16 cellular contexts compared by ENCODE assay signal in genomic region chr14:67666733-67667132, GRCh38. TPM values are rescaled to one million over a fixed set of nuclear protein-coding genes. Genes with fewer than 3 reads are reported as not detected.
DNase-seq lines count a peak whose midpoint lies in the region; ATAC-seq, FAIRE-seq and TF ChIP-seq lines count a peak whose summit lies in the region.
"Had no signal": no experiment of that assay in that cellular context is flagged by ENCODE, and none has a peak within 500 bp of the region (broad histone marks: within the 10 kb centered on the region; RNA-seq: fewer than 3 reads in every experiment).

No MANE protein-coding gene starts in this region.

- H3K36me3 Mint-ChIP-seq in CD4-positive, alpha-beta T cell (ENCODE audit: low read depth): peaks cover 8% of the 10 kb centered on the region
- H3K36me3 Mint-ChIP-seq in T-helper 17 cell (ENCODE audit: low read depth): no peaks in the 10 kb centered on the region

- H2AFZ ChIP-seq in ACC112 (ENCODE audit: low read length, unreplicated experiment): no peak overlapping the region
- no peak overlapping the region for H2AFZ ChIP-seq in keratinocyte (ENCODE audit: control insufficient read depth, low read length)

- peak; percentile 25 for ATAC-seq in CD4-positive, alpha-beta T cell (ENCODE audit: poor library complexity)
- ATAC-seq in T-helper 17 cell: peak; percentile 45
- no peak for ATAC-seq in GM18867 (IDR thresholded peaks at IDR 0.05; ENCODE audit: unreplicated experiment)

- in situ Hi-C loops in ACHN (cut with HindIII; ENCODE audit: low pct_ligation_motif_present, low pct_unique_long_range_greater_than_20kb, low sequenced_read_pairs): no loop called here

- H3K4me1 ChIP-seq in ACC112 (ENCODE audit: control insufficient read depth, insufficient read depth, low read length, unreplicated experiment): peaks cover 17% of the 10 kb centered on the region
- H3K4me1 ChIP-seq in keratinocyte (ENCODE audit: control insufficient read depth, extremely low read depth, insufficient read depth, low read length): peaks cover 19% of the 10 kb centered on the region

- H3K4me3 ChIP-seq in ACC112 (ENCODE audit: low read depth, low read length) (no peak overlapping the region), keratinocyte (ENCODE audit: control insufficient read depth in 2 of 3, extremely low read depth in 1 of 3, insufficient read depth in 2 of 3, low read depth in 1 of 3, low read length in 3 of 3) (no peak overlapping the region), coronary artery (no peak overlapping the region)
- H3K4me3 ChIP-seq: HAP-1 had no signal

- H3K36me3 ChIP-seq in ACC112 (ENCODE audit: insufficient read depth, low read length) (0 out of 2 replicates have a peak, but pooled peaks cover 2% of the 10 kb centered on the region), keratinocyte (ENCODE audit: control insufficient read depth in 2 of 2, extremely low read depth in 1 of 2, insufficient read depth in 2 of 2, low read length in 2 of 2) (no peaks in the 10 kb centered on the region)
- H3K36me3 ChIP-seq: HAP-1 had no signal

- TF ChIP-seq CTCF in CD4-positive, alpha-beta T cell (IDR thresholded peaks at IDR 0.05): no peak
- no peak for TF ChIP-seq CTCF in keratinocyte (optimal IDR thresholded peaks at IDR 0.05 in 1 of 3, IDR thresholded peaks at IDR 0.05 in 1 of 3, conservative IDR thresholded peaks at IDR 0.05 in 1 of 3; ENCODE audit: extremely low read depth in 1 of 3, insufficient read depth in 2 of 3, low read length in 3 of 3)
- no peak for TF ChIP-seq CTCF in coronary artery (IDR thresholded peaks at IDR 0.05)

- no peak for DNase-seq in CD4-positive, alpha-beta T cell
- no peak for DNase-seq in T-helper 17 cell
- no peak for DNase-seq in keratinocyte (ENCODE audit: low read depth, low spot score)
- DNase-seq in coronary artery (ENCODE audit: low spot score): no peak
- DNase-seq in ACHN: no peak
- DNase-seq in 8988T: no peak
- DNase-seq: activated effector memory CD4-positive, alpha-beta T cell treated with anti-CD3 and anti-CD28 coated beads, Interleukin-2, amount 50 U/mL, for 16 hours; GF-D8; stimulated activated CD4-positive, alpha-beta T cell treated with anti-CD3 and anti-CD28 coated beads, Interleukin-4, amount 100 ng/mL, for 1 hour; stimulated activated naive CD4-positive, alpha-beta T cell treated with Interleukin-2 at 50 U/mL for 16 hours had no signal

- H3K9me3 ChIP-seq in CD4-positive, alpha-beta T cell (ENCODE audit: control insufficient read depth, low read length): no peaks in the 10 kb centered on the region
- H3K9me3 ChIP-seq in T-helper 17 cell (ENCODE audit: control insufficient read depth, low read length, poor library complexity, severe bottlenecking): no peaks in the 10 kb centered on the region
- no peaks in the 10 kb centered on the region for H3K9me3 ChIP-seq in keratinocyte (ENCODE audit: control insufficient read depth, low read depth, low read length)
- H3K9me3 ChIP-seq: HAP-1 had no signal

- no peaks in the 10 kb centered on the region for H3K9me1 ChIP-seq in keratinocyte (ENCODE audit: control insufficient read depth, extremely low read depth, insufficient read depth, low read length)

- peak overlapping the region; percentile 54 for H3K27ac Mint-ChIP-seq in CD4-positive, alpha-beta T cell
- H3K27ac Mint-ChIP-seq in T-helper 17 cell: peak overlapping the region; percentile 86
- H3K27ac Mint-ChIP-seq: CD8-positive, alpha-beta T cell had no signal

- H3K9ac ChIP-seq in keratinocyte (ENCODE audit: control insufficient read depth, extremely low read depth, insufficient read depth, low read length): no peak overlapping the region

- CTCF ChIA-PET in CD4-positive, alpha-beta T cell (lab: Charles Lee): interaction anchor here (0.6 to 1.4 kb wide), 14 partner anchors 12 to 1972 kb away, joined by 3 to 15 read pairs (median 4); partner anchors contain the start of genes ARG2 and PIGH

- dilution Hi-C loops in keratinocyte (cut with MboI; ENCODE audit: extremely low pct_ligation_motif_present, low sequenced_read_pairs): no loop called here

- H3K4me2 ChIP-seq in keratinocyte (ENCODE audit: control insufficient read depth, extremely low read depth, insufficient read depth, low read depth, low read length): no peak overlapping the region

- peaks cover 7% of the 10 kb centered on the region for H4K20me1 ChIP-seq in keratinocyte (ENCODE audit: control insufficient read depth, extremely low read depth, insufficient read depth, low read length)

- intact Hi-C loops in CD4-positive, alpha-beta T cell (cut with DNase I, micrococcal nuclease): loop anchor here (1.0 to 5.0 kb wide), 9 partner anchors 36 to 239 kb away; partner anchors contain the start of genes ARG2 (in 1 of the 2), PIGH (in 1 of the 2) and RDH12 (in 1 of the 2)

- H3K27ac ChIP-seq in ACC112 (ENCODE audit: low read depth, low read length) (peak overlapping the region; percentile 40), keratinocyte (ENCODE audit: control insufficient read depth, insufficient read depth, low read length) (peak overlapping the region; percentile 15), coronary artery (no peak overlapping the region)
- H3K27ac ChIP-seq in CD4-positive, alpha-beta T cell (ENCODE audit: low read depth, low read length): no peak overlapping the region

- no peak for FAIRE-seq in keratinocyte (lab: Jason Lieb, UNC)
- FAIRE-seq: endometrium had no signal

- H3K4me1 Mint-ChIP-seq in CD4-positive, alpha-beta T cell (ENCODE audit: low read depth): peaks cover 63% of the 10 kb centered on the region
- H3K4me1 Mint-ChIP-seq in T-helper 17 cell: peaks cover 37% of the 10 kb centered on the region

- no peaks in the 10 kb centered on the region for H3K9me3 Mint-ChIP-seq in CD4-positive, alpha-beta T cell
- H3K9me3 Mint-ChIP-seq: CD8-positive, alpha-beta T cell; T-cell had no signal

- H3K4me3 Mint-ChIP-seq in CD4-positive, alpha-beta T cell: no peak overlapping the region
- peak overlapping the region; percentile 2 for H3K4me3 Mint-ChIP-seq in T-helper 17 cell
- H3K4me3 Mint-ChIP-seq: CD8-positive, alpha-beta T cell; T-cell had no signal

- POLR2A ChIA-PET in CD4-positive, alpha-beta T cell (lab: Charles Lee): interaction anchor here (1.0 to 1.2 kb wide), 3 partner anchors 44 to 67 kb away, joined by 3 to 7 read pairs (median 6); partner anchors contain the start of genes ARG2 and PIGH

- H3K27me3 Mint-ChIP-seq in CD4-positive, alpha-beta T cell: no peaks in the 10 kb centered on the region
- no peaks in the 10 kb centered on the region for H3K27me3 Mint-ChIP-seq in T-helper 17 cell
- H3K27me3 Mint-ChIP-seq: T-cell had no signal

- H3K79me2 ChIP-seq in ACC112 (ENCODE audit: control insufficient read depth, insufficient read depth, low read length, unreplicated experiment) (peaks cover 82% of the 10 kb centered on the region), keratinocyte (ENCODE audit: control insufficient read depth, insufficient read depth, low read length) (peaks cover 60% of the 10 kb centered on the region)

- H3K27me3 ChIP-seq in ACC112 (ENCODE audit: insufficient read depth, low read length) (no peaks in the 10 kb centered on the region), keratinocyte (ENCODE audit: control insufficient read depth, extremely low read depth, insufficient read depth, low read length) (no peaks in the 10 kb centered on the region)
- no peaks in the 10 kb centered on the region for H3K27me3 ChIP-seq in CD4-positive, alpha-beta T cell (ENCODE audit: control insufficient read depth, insufficient read depth, low read length)

RNA-seq across cellular contexts. Expression of gene VTI1B, which starts 7.7 kb away (rescaled TPM):
- 10 to 100 TPM; 24.4 to 27.0 TPM for total RNA-seq in CD4-positive, alpha-beta T cell
- 10 to 100 TPM; 41.2 to 48.1 TPM for total RNA-seq in T-helper 17 cell
- polyA plus RNA-seq in keratinocyte: 54.4 to 94.4 TPM (median 62.1 TPM) in 3 replicates
- 76.2 TPM for polyA plus RNA-seq in keratinocyte (2011; ENCODE audit: low read depth)
- polyA plus RNA-seq in keratinocyte (2011; cell fraction: cytosol; rRNA removed): 63.2 and 81.0 TPM in 2 replicates
- 14.9 and 19.9 TPM in 2 replicates for polyA plus RNA-seq in keratinocyte (2011; cell fraction: nucleus; rRNA removed)
- 63.8 and 80.2 TPM in 2 replicates for polyA plus RNA-seq in keratinocyte (2012; ENCODE audit: low replicate concordance)
- 16.7 to 36.1 TPM (median 18.6 TPM) in 3 replicates for polyA minus RNA-seq in keratinocyte
- polyA minus RNA-seq in keratinocyte (2011; cell fraction: cytosol; rRNA and poly(A)+ RNA removed): 18.8 TPM
- 6.2 and 7.1 TPM in 2 replicates for polyA minus RNA-seq in keratinocyte (2011; cell fraction: nucleus; rRNA and poly(A)+ RNA removed)

RNA-seq across cellular contexts. Expression of gene RDH11, which starts 28.8 kb away (rescaled TPM):
- 10 to 100 TPM; 13.6 to 14.2 TPM for total RNA-seq in CD4-positive, alpha-beta T cell
- total RNA-seq in T-helper 17 cell: 10 to 100 TPM; 23.4 to 34.4 TPM
- 189 to 202 TPM (median 197 TPM) in 3 replicates for polyA plus RNA-seq in keratinocyte
- polyA plus RNA-seq in keratinocyte (2011; ENCODE audit: low read depth): 26.0 TPM
- polyA plus RNA-seq in keratinocyte (2011; cell fraction: cytosol; rRNA removed): 62.5 and 115 TPM in 2 replicates
- polyA plus RNA-seq in keratinocyte (2011; cell fraction: nucleus; rRNA removed): 338 and 380 TPM in 2 replicates
- 64.7 and 110 TPM in 2 replicates for polyA plus RNA-seq in keratinocyte (2012; ENCODE audit: low replicate concordance)
- 163 to 187 TPM (median 163 TPM) in 3 replicates for polyA minus RNA-seq in keratinocyte
- polyA minus RNA-seq in keratinocyte (2011; cell fraction: cytosol; rRNA and poly(A)+ RNA removed): 107 TPM
- 149 and 226 TPM in 2 replicates for polyA minus RNA-seq in keratinocyte (2011; cell fraction: nucleus; rRNA and poly(A)+ RNA removed)

RNA-seq across cellular contexts. Expression of gene RDH12, which starts 35.0 kb away (rescaled TPM):
- total RNA-seq in CD4-positive, alpha-beta T cell: not detected
- total RNA-seq in T-helper 17 cell: not detected
- 0.26 to 2.0 TPM (median 0.98 TPM) in 3 replicates for polyA plus RNA-seq in keratinocyte
- polyA plus RNA-seq in keratinocyte (2011; ENCODE audit: low read depth): 38.8 TPM
- polyA plus RNA-seq in keratinocyte (2011; cell fraction: cytosol; rRNA removed): 0.42 and 0.64 TPM in 2 replicates
- polyA plus RNA-seq in keratinocyte (2011; cell fraction: nucleus; rRNA removed): 1.9 and 2.6 TPM in 2 replicates
- polyA plus RNA-seq in keratinocyte (2012; ENCODE audit: low replicate concordance): 0.53 and 75.4 TPM in 2 replicates
- 0.49 to 2.5 TPM (median 0.90 TPM) in 3 replicates for polyA minus RNA-seq in keratinocyte
- 0.96 TPM for polyA minus RNA-seq in keratinocyte (2011; cell fraction: cytosol; rRNA and poly(A)+ RNA removed)
- 2.2 and 2.7 TPM in 2 replicates for polyA minus RNA-seq in keratinocyte (2011; cell fraction: nucleus; rRNA and poly(A)+ RNA removed)
- total RNA-seq: CD8-positive, alpha-beta T cell; T-cell had no signal

RNA-seq across cellular contexts. Expression of gene ARG2, which starts 47.0 kb away (rescaled TPM):
- 1 to 10 TPM; 3.7 to 3.9 TPM for total RNA-seq in CD4-positive, alpha-beta T cell
- 1 to 10 TPM; 5.1 to 5.2 TPM for total RNA-seq in T-helper 17 cell
- 3.5 to 9.4 TPM (median 8.2 TPM) in 3 replicates for polyA plus RNA-seq in keratinocyte
- polyA plus RNA-seq in keratinocyte (2011; ENCODE audit: low read depth): 20.9 TPM
- 3.6 and 5.4 TPM in 2 replicates for polyA plus RNA-seq in keratinocyte (2011; cell fraction: cytosol; rRNA removed)
- polyA plus RNA-seq in keratinocyte (2011; cell fraction: nucleus; rRNA removed): 2.3 and 2.6 TPM in 2 replicates
- polyA plus RNA-seq in keratinocyte (2012; ENCODE audit: low replicate concordance): 5.6 and 17.6 TPM in 2 replicates
- polyA minus RNA-seq in keratinocyte: 2.1 to 21.5 TPM (median 11.0 TPM) in 3 replicates
- 2.5 TPM for polyA minus RNA-seq in keratinocyte (2011; cell fraction: cytosol; rRNA and poly(A)+ RNA removed)
- 1.9 and 2.8 TPM in 2 replicates for polyA minus RNA-seq in keratinocyte (2011; cell fraction: nucleus; rRNA and poly(A)+ RNA removed)

Comparison
In these comparisons a context has a peak if more than half of its experiments do, and no peak if none do; other contexts are left out.
1. H3K27ac ChIP-seq: peak in ACC112 (single experiment) and keratinocyte (single experiment); none in CD4-positive, alpha-beta T cell (single experiment) and coronary artery (0 of 2).